ENCODE assay signal across 8 cellular contexts in genomic region chr12:6180300-6181051, GRCh38. TPM values are rescaled to one million over a fixed set of nuclear protein-coding genes. Genes with fewer than 3 reads are reported as not detected.
A peak's percentile ranks its signal among the peaks of the same experiment; 100 is the strongest.
DNase-seq lines count a peak whose midpoint lies in the region; ATAC-seq and TF ChIP-seq lines count a peak whose summit lies in the region.

No MANE protein-coding gene starts in this region.

- peaks cover 19% of the 10 kb centered on the region for H3K4me1 Mint-ChIP-seq in MCF 10A (ENCODE audit: insufficient read depth, unreplicated experiment)
- H3K4me1 Mint-ChIP-seq in activated naive CD4-positive, alpha-beta T cell treated with anti-CD3 and anti-CD28 coated beads for 36 hours (ENCODE audit: low read depth) = no peaks in the 10 kb centered on the region

- H3K4me3 ChIP-seq in breast epithelium = no peak overlapping the region
- H3K4me3 ChIP-seq in epithelial cell of esophagus (ENCODE audit: low read length) = no peak overlapping the region
- no peak overlapping the region for H3K4me3 ChIP-seq in aorta (ENCODE audit: low read length in 2 of 2)
- H3K4me3 ChIP-seq in effector memory CD4-positive, alpha-beta T cell (ENCODE audit: insufficient read depth, low read depth, low read length, poor library complexity, severe bottlenecking) = no peak overlapping the region

- TF ChIP-seq POLR2A in breast epithelium (IDR thresholded peaks at IDR 0.05) = no peak

- CTCF ChIA-PET in MCF 10A (lab: Yijun Ruan, JAX) = interaction anchor here (0.6 kb wide), 1 partner anchor 32 kb away, joined by 3 read pairs; no protein-coding TSS in a partner anchor
- CTCF ChIA-PET in activated naive CD4-positive, alpha-beta T cell treated with anti-CD3 and anti-CD28 coated beads for 36 hours (lab: Charles Lee) = interaction anchor here (1.5 kb wide), 1 partner anchor 98 kb away, joined by 3 read pairs; no protein-coding TSS in a partner anchor

- no peaks in the 10 kb centered on the region for H3K9me3 Mint-ChIP-seq in MCF 10A (ENCODE audit: unreplicated experiment)
- no peaks in the 10 kb centered on the region for H3K9me3 Mint-ChIP-seq in activated naive CD4-positive, alpha-beta T cell treated with anti-CD3 and anti-CD28 coated beads for 36 hours

- peaks cover 6% of the 10 kb centered on the region for H3K36me3 Mint-ChIP-seq in MCF 10A (ENCODE audit: insufficient read depth, unreplicated experiment)
- no peaks in the 10 kb centered on the region for H3K36me3 Mint-ChIP-seq in activated naive CD4-positive, alpha-beta T cell treated with anti-CD3 and anti-CD28 coated beads for 36 hours (ENCODE audit: low read depth)

- ATAC-seq in aorta (ENCODE audit: low FRiP score) = peak; percentile 47
- no peak for ATAC-seq in GM18868 (IDR thresholded peaks at IDR 0.05; ENCODE audit: unreplicated experiment)

- TF ChIP-seq CTCF in MCF 10A (IDR thresholded peaks at IDR 0.05; ENCODE audit: unreplicated experiment) (no peak), breast epithelium (IDR thresholded peaks at IDR 0.05) (no peak), epithelial cell of esophagus (IDR thresholded peaks at IDR 0.05; ENCODE audit: insufficient read depth, low read depth, low read length, missing control alignments) (no peak)

- no peaks in the 10 kb centered on the region for H3K9me3 ChIP-seq in breast epithelium
- H3K9me3 ChIP-seq in aorta (ENCODE audit: control insufficient read depth, low read length) = no peaks in the 10 kb centered on the region
- H3K9me3 ChIP-seq in effector memory CD4-positive, alpha-beta T cell (ENCODE audit: control insufficient read depth, low read length) = no peaks in the 10 kb centered on the region

- H3K27ac ChIP-seq in breast epithelium = peak overlapping the region in 1 of 2 donors; percentile 76
- peak overlapping the region in 1 of 2 donors; percentile 58 for H3K27ac ChIP-seq in aorta (ENCODE audit: low read depth in 1 of 2, low read length in 2 of 2)
- H3K27ac ChIP-seq in effector memory CD4-positive, alpha-beta T cell (ENCODE audit: insufficient read depth, low read length, poor library complexity, severe bottlenecking) = no peak overlapping the region

- H3K4me1 ChIP-seq in breast epithelium (peaks cover 6 to 14% of the 10 kb centered on the region in 2 donors), aorta (ENCODE audit: control insufficient read depth in 1 of 2, insufficient read depth in 2 of 2, low read length in 2 of 2) (peaks cover 0 to 2% of the 10 kb centered on the region in 2 donors)
- H3K4me1 ChIP-seq in effector memory CD4-positive, alpha-beta T cell (ENCODE audit: control insufficient read depth, insufficient read depth, low read length, poor library complexity, severe bottlenecking) = no peaks in the 10 kb centered on the region

- DNase-seq in MCF 10A (ENCODE audit: unreplicated experiment) (peak; percentile 84), breast epithelium (ENCODE audit: low spot score in 2 of 2) (no peak), epithelial cell of esophagus (ENCODE audit: low read depth) (peak; percentile 68), mucosa of gallbladder (ENCODE audit: low spot score) (peak; percentile 65), aorta (peak; percentile 84 to 90)
- no peak for DNase-seq in activated naive CD4-positive, alpha-beta T cell treated with anti-CD3 and anti-CD28 coated beads for 36 hours
- no peak for DNase-seq in effector memory CD4-positive, alpha-beta T cell

- H3K36me3 ChIP-seq in breast epithelium (no peaks in the 10 kb centered on the region), aorta (ENCODE audit: control insufficient read depth in 1 of 2, insufficient read depth in 2 of 2, low read length in 1 of 2) (no peaks in the 10 kb centered on the region)
- no peaks in the 10 kb centered on the region for H3K36me3 ChIP-seq in effector memory CD4-positive, alpha-beta T cell (ENCODE audit: control insufficient read depth, insufficient read depth, low read length)

- H3K27ac Mint-ChIP-seq in MCF 10A (ENCODE audit: low read depth, unreplicated experiment) = no peak overlapping the region
- no peak overlapping the region for H3K27ac Mint-ChIP-seq in activated naive CD4-positive, alpha-beta T cell treated with anti-CD3 and anti-CD28 coated beads for 36 hours

- POLR2A ChIA-PET in MCF 10A (lab: Yijun Ruan, JAX) = no interaction called here

- H3K27me3 ChIP-seq in breast epithelium = no peaks in the 10 kb centered on the region
- H3K27me3 ChIP-seq in aorta (ENCODE audit: control insufficient read depth in 1 of 2, insufficient read depth in 2 of 2, low read length in 1 of 2) = no peaks in the 10 kb centered on the region
- H3K27me3 ChIP-seq in effector memory CD4-positive, alpha-beta T cell (replicated peaks; ENCODE audit: control insufficient read depth, insufficient read depth, low read length, poor library complexity, severe bottlenecking) = no peaks in the 10 kb centered on the region

- intact Hi-C loops in MCF 10A (cut with micrococcal nuclease) = loop anchor here (5.0 kb wide), 1 partner anchor 113 kb away; no protein-coding TSS in a partner anchor
- intact Hi-C loops in breast epithelium (cut with DNase I; ENCODE audit: low total_unique reads) = no loop called here
- intact Hi-C loops in aorta (cut with DNase I) = no loop called here
- intact Hi-C loops in activated naive CD4-positive, alpha-beta T cell treated with anti-CD3 and anti-CD28 coated beads for 36 hours (cut with micrococcal nuclease) = no loop called here

- H3K27me3 Mint-ChIP-seq in MCF 10A (ENCODE audit: insufficient read depth, unreplicated experiment) = no peaks in the 10 kb centered on the region
- no peaks in the 10 kb centered on the region for H3K27me3 Mint-ChIP-seq in activated naive CD4-positive, alpha-beta T cell treated with anti-CD3 and anti-CD28 coated beads for 36 hours (ENCODE audit: low read depth)

- BruUV-seq in MCF 10A (replicated peaks; lab: Mats Ljungman, UMichigan) = no TSS peak

- WGBS in aorta, 2 donors = 47 to 50% methylated on average over 19 to 21 of the region's 21 CpGs

- H3K4me3 Mint-ChIP-seq in MCF 10A (ENCODE audit: unreplicated experiment) = no peak overlapping the region
- no peak overlapping the region for H3K4me3 Mint-ChIP-seq in activated naive CD4-positive, alpha-beta T cell treated with anti-CD3 and anti-CD28 coated beads for 36 hours

RNA-seq across cellular contexts. Expression of gene CD9, which starts 19.7 kb away (rescaled TPM):
- 31.1 and 40.7 TPM in 2 replicates for total RNA-seq in MCF 10A (2022)
- 100 to 1,000 TPM in 2 of 3 donors, 10 to 100 TPM in 1; 91.1 to 436 (median 243) TPM for total RNA-seq in breast epithelium
- 139 TPM for total RNA-seq in mucosa of gallbladder
- total RNA-seq in aorta = 100 to 1,000 TPM; 285 to 303 TPM
- polyA plus RNA-seq in aorta = 100 to 1,000 TPM; 267 to 506 TPM
- 1 to 10 TPM; 3.1 to 3.3 TPM for total RNA-seq in activated naive CD4-positive, alpha-beta T cell treated with anti-CD3 and anti-CD28 coated beads for 36 hours

RNA-seq across cellular contexts. Expression of gene VWF, which starts 56.0 kb away (rescaled TPM):
- total RNA-seq in MCF 10A (2022) (not detected in 2 replicates), breast epithelium (100 to 1,000 TPM in 2 of 3 donors, 10 to 100 TPM in 1; 60.3 to 267 (median 117) TPM), mucosa of gallbladder (97.3 TPM), aorta (100 to 1,000 TPM; 490 to 619 TPM)
- polyA plus RNA-seq in aorta = 10 to 100 TPM in 1 of 2 donors, 1 to 10 TPM in 1; 1.3 to 37.3 TPM
- not detected for total RNA-seq in activated naive CD4-positive, alpha-beta T cell treated with anti-CD3 and anti-CD28 coated beads for 36 hours

Comparison
In these comparisons a context has a peak if more than half of its experiments do, and no peak if none do; other contexts are left out.
1. DNase-seq: peak in MCF 10A (single experiment), epithelial cell of esophagus (single experiment), mucosa of gallbladder (single experiment) and aorta (2 of 2); none in breast epithelium (0 of 2), activated naive CD4-positive, alpha-beta T cell treated with anti-CD3 and anti-CD28 coated beads for 36 hours (single experiment) and effector memory CD4-positive, alpha-beta T cell (0 of 3).
2. RNA of gene VWF, which starts 56.0 kb away (total RNA-seq): 490 to 619 TPM in aorta, 60.3 to 267 TPM in breast epithelium and 97.3 TPM in mucosa of gallbladder (single experiment); not detected in MCF 10A and not detected in activated naive CD4-positive, alpha-beta T cell treated with anti-CD3 and anti-CD28 coated beads for 36 hours; every median in the first group is over 10 times any median in the second.